14 cellular contexts compared by ENCODE assay signal in genomic region chr7:127903913-127904705, GRCh38.
DNase-seq lines count a peak whose midpoint lies in the region; ATAC-seq and TF ChIP-seq lines count a peak whose summit lies in the region.
"Had no signal": no experiment of that assay in that cellular context is flagged by ENCODE, and none has a peak within 500 bp of the region (broad histone marks: within the 10 kb centered on the region; RNA-seq: fewer than 3 reads in every experiment).

No MANE protein-coding gene starts in this region.

- H3K27me3 ChIP-seq in PC-9 (ENCODE audit: insufficient read depth, low read depth): no peaks in the 10 kb centered on the region
- H3K27me3 ChIP-seq in endodermal cell (ENCODE audit: control insufficient read depth, insufficient read depth, low read length, poor library complexity, severe bottlenecking): no peaks in the 10 kb centered on the region

- POLR2A ChIA-PET in PC-9 (lab: Charles Lee; ENCODE audit: unreplicated experiment): interaction anchor here (0.6 kb wide), 1 partner anchor 20 kb away, joined by 7 read pairs; no protein-coding TSS in a partner anchor

- 0 out of 2 replicates have a peak overlapping the region, but pooled peaks have one; percentile 12 for H3K27ac ChIP-seq in PC-9
- H3K27ac ChIP-seq in endodermal cell (ENCODE audit: low read depth, low read length): no peak overlapping the region

- peak overlapping the region; percentile 20 for H3K27ac Mint-ChIP-seq in T-helper 2 cell treated with Interferon-gamma antibody and Interleukin-4, amounts not matched to agents 5 μg/mL and 100 μg/mL, for 36 hours
- peak overlapping the region; percentile 14 for H3K27ac Mint-ChIP-seq in endodermal cell

- BruUV-seq in PC-9 (replicated peaks; lab: Mats Ljungman, UMichigan): no TSS peak

- ATAC-seq in HG03175 (IDR thresholded peaks at IDR 0.05; ENCODE audit: unreplicated experiment): no peak

- H3K4me3 Mint-ChIP-seq in T-helper 2 cell treated with Interferon-gamma antibody and Interleukin-4, amounts not matched to agents 5 μg/mL and 100 μg/mL, for 36 hours: no peak overlapping the region
- H3K4me3 Mint-ChIP-seq in endodermal cell: no peak overlapping the region

- H3K79me2 ChIP-seq in PC-9 (ENCODE audit: low read depth): peaks cover 23% of the 10 kb centered on the region

- no peaks in the 10 kb centered on the region for H3K27me3 Mint-ChIP-seq in T-helper 2 cell treated with Interferon-gamma antibody and Interleukin-4, amounts not matched to agents 5 μg/mL and 100 μg/mL, for 36 hours (ENCODE audit: low read depth)
- H3K27me3 Mint-ChIP-seq in endodermal cell (ENCODE audit: insufficient read depth): no peaks in the 10 kb centered on the region

- H3K9ac ChIP-seq in endodermal cell (ENCODE audit: extremely low read depth, low read length, poor library complexity, severe bottlenecking): no peak overlapping the region

- no peak for TF ChIP-seq CTCF in PC-9 (conservative IDR thresholded peaks at IDR 0.05)
- TF ChIP-seq CTCF in endodermal cell (conservative IDR thresholded peaks at IDR 0.05): no peak
- TF ChIP-seq CTCF in retinal pigment epithelial cell (conservative IDR thresholded peaks at IDR 0.05; ENCODE audit: low read depth, low read length): no peak

- no peak for DNase-seq in T-helper 2 cell treated with Interferon-gamma antibody and Interleukin-4, amounts not matched to agents 5 μg/mL and 100 μg/mL, for 36 hours (ENCODE audit: low spot score)
- DNase-seq in T-helper 2 cell: no peak
- DNase-seq in PC-9: no peak
- no peak for DNase-seq in endodermal cell
- peak; percentile 91 for DNase-seq in retinal pigment epithelial cell (ENCODE audit: low read depth)
- DNase-seq in stimulated activated CD4-positive, alpha-beta T cell treated with anti-CD3 and anti-CD28 coated beads, Interleukin-2, amount 100 ng/mL, for 48 hours: no peak
- DNase-seq in NCI-H1436 (lab: John Stamatoyannopoulos, UW): no peak
- DNase-seq: CD8-positive, alpha-beta memory T cell; erythroblast; Kasumi-1; NCI-H146; NCI-H446 treated with DMSO at 0.1 percent for 48 hours; SW 1271 had no signal

- peaks cover 45% of the 10 kb centered on the region for H3K4me1 Mint-ChIP-seq in T-helper 2 cell treated with Interferon-gamma antibody and Interleukin-4, amounts not matched to agents 5 μg/mL and 100 μg/mL, for 36 hours (ENCODE audit: low read depth)
- H3K4me1 Mint-ChIP-seq in endodermal cell: peaks cover 53% of the 10 kb centered on the region

- H3K36me3 ChIP-seq in PC-9 (ENCODE audit: low read depth): no peaks in the 10 kb centered on the region; the same call in 1 of the 2 replicates
- peaks cover 26% of the 10 kb centered on the region for H3K36me3 ChIP-seq in endodermal cell (ENCODE audit: control insufficient read depth, insufficient read depth, low read length)

- H4K20me1 ChIP-seq in PC-9 (ENCODE audit: insufficient read depth): peaks cover 27% of the 10 kb centered on the region

- WGBS in endodermal cell (ENCODE audit: insufficient coverage in 1 of 2, insufficient read length in 1 of 2), 2 experiments: 80 to 90% methylated on average over 2 to 4 of the region's 4 CpGs

- H3K4me3 ChIP-seq in PC-9 (no peak overlapping the region), endodermal cell (ENCODE audit: low read length) (no peak overlapping the region), retinal pigment epithelial cell (ENCODE audit: low read length) (no peak overlapping the region)

- H3K9me2 ChIP-seq in PC-9 (ENCODE audit: insufficient read depth): no peaks in the 10 kb centered on the region

- H3K4me2 ChIP-seq in PC-9: no peak overlapping the region

- H3K9me3 Mint-ChIP-seq in T-helper 2 cell treated with Interferon-gamma antibody and Interleukin-4, amounts not matched to agents 5 μg/mL and 100 μg/mL, for 36 hours: no peaks in the 10 kb centered on the region
- H3K9me3 Mint-ChIP-seq in endodermal cell: no peaks in the 10 kb centered on the region
- H3K9me3 Mint-ChIP-seq: CD8-positive, alpha-beta memory T cell had no signal

- peaks cover 23% of the 10 kb centered on the region for H3K36me3 Mint-ChIP-seq in T-helper 2 cell treated with Interferon-gamma antibody and Interleukin-4, amounts not matched to agents 5 μg/mL and 100 μg/mL, for 36 hours (ENCODE audit: low read depth)
- H3K36me3 Mint-ChIP-seq in endodermal cell (ENCODE audit: low read depth): peaks cover 7% of the 10 kb centered on the region

- H3K4me1 ChIP-seq in PC-9 (replicated peaks; ENCODE audit: insufficient read depth) (no peaks in the 10 kb centered on the region), endodermal cell (ENCODE audit: control insufficient read depth, insufficient read depth, low read length) (peaks cover 27% of the 10 kb centered on the region)

- CTCF ChIA-PET in PC-9 (lab: Charles Lee): no interaction called here

- H2AFZ ChIP-seq in PC-9: no peak overlapping the region

- no peaks in the 10 kb centered on the region for H3K9me3 ChIP-seq in PC-9 (ENCODE audit: insufficient read depth, low read depth)
- no peaks in the 10 kb centered on the region for H3K9me3 ChIP-seq in endodermal cell (ENCODE audit: control insufficient read depth, low read length)

- 0 out of 2 replicates have a peak, but pooled peaks cover 8% of the 10 kb centered on the region for H3F3A ChIP-seq in PC-9 (ENCODE audit: insufficient read depth, low read depth)

- intact Hi-C loops in PC-9 (cut with micrococcal nuclease; ENCODE audit: unreplicated experiment): no loop called here
